ENCODE assay signal across 1 cellular context in the genomic region with DNA sequence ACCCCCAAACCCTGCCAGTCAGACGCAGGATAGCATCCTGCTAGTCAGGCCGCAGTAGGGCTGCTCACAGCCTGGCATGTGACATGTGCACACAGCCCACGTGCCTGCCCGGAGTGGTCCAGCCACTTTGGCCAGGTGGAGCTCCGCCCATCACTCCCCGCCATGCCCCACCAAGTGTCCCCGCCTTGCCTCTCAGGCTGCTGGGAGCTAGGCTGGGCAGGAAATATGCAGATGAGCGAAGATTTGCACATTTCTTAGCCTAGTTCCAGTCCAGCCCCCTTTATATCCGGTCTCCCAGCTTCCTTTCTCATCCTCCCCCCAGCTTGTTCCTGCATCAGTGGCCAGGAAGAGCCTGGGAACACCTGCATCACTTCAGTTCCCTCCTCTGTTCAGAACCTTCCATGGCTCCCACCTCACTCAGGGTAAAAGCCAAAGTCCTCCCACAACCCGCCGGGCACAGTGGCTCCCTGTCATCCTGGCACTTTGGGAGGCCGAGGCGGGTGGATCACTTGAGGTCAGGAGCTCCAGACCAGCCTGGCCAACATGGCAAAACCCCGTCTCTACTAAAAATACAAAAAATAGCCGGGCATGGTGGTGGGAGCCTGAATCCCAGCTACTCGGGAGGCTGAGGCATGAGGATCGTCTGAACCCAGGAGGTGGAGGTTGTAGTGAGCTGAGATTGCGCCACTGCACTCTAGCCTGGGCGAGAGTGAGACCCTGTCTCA.
A peak's percentile ranks its signal among the peaks of the same experiment; 100 is the strongest.
TF ChIP-seq lines count a peak whose summit lies in the region.

No MANE protein-coding gene starts in this region.

TF ChIP-seq in HepG2, 621 proteins besides CTCF, POLR2A, EP300 and RAD21 (continued from another document):
- TF ChIP-seq, protein P1, sequence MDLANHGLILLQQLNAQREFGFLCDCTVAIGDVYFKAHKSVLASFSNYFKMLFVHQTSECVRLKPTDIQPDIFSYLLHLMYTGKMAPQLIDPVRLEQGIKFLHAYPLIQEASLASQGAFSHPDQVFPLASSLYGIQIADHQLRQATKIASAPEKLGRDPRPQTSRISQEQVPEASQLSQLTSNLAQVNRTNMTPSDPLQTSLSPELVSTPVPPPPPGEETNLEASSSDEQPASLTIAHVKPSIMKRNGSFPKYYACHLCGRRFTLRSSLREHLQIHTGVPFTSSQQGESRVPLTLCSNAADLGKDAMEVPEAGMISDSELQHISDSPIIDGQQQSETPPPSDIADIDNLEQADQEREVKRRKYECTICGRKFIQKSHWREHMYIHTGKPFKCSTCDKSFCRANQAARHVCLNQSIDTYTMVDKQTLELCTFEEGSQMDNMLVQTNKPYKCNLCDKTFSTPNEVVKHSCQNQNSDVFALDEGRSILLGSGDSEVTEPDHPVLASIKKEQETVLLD (CRISPR knock-in tag; IDR thresholded peaks at IDR 0.05; ENCODE audit: low read depth), result peak; percentile 27; the same call in 1 of the 2 replicates
- no peak for TF ChIP-seq RBM39 (IDR thresholded peaks at IDR 0.05; ENCODE audit: low read depth, low read length, poor library complexity, severe bottlenecking)
- TF ChIP-seq PITX1 (CRISPR knock-in tag; IDR thresholded peaks at IDR 0.05), result peak; percentile 65; the same call in 1 of the 2 replicates
- TF ChIP-seq, protein P2, sequence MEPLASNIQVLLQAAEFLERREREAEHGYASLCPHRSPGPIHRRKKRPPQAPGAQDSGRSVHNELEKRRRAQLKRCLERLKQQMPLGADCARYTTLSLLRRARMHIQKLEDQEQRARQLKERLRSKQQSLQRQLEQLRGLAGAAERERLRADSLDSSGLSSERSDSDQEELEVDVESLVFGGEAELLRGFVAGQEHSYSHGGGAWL (CRISPR knock-in tag; IDR thresholded peaks at IDR 0.05), result peak; percentile 83; the same call in 1 of the 2 replicates
- TF ChIP-seq FOXA3 (CRISPR knock-in tag; IDR thresholded peaks at IDR 0.05), result peak; percentile 36; the same call in 1 of the 2 replicates
- TF ChIP-seq, protein P3, sequence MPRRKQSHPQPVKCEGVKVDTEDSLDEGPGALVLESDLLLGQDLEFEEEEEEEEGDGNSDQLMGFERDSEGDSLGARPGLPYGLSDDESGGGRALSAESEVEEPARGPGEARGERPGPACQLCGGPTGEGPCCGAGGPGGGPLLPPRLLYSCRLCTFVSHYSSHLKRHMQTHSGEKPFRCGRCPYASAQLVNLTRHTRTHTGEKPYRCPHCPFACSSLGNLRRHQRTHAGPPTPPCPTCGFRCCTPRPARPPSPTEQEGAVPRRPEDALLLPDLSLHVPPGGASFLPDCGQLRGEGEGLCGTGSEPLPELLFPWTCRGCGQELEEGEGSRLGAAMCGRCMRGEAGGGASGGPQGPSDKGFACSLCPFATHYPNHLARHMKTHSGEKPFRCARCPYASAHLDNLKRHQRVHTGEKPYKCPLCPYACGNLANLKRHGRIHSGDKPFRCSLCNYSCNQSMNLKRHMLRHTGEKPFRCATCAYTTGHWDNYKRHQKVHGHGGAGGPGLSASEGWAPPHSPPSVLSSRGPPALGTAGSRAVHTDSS (CRISPR knock-in tag; conservative IDR thresholded peaks at IDR 0.05), result no peak
- TF ChIP-seq, protein P4, sequence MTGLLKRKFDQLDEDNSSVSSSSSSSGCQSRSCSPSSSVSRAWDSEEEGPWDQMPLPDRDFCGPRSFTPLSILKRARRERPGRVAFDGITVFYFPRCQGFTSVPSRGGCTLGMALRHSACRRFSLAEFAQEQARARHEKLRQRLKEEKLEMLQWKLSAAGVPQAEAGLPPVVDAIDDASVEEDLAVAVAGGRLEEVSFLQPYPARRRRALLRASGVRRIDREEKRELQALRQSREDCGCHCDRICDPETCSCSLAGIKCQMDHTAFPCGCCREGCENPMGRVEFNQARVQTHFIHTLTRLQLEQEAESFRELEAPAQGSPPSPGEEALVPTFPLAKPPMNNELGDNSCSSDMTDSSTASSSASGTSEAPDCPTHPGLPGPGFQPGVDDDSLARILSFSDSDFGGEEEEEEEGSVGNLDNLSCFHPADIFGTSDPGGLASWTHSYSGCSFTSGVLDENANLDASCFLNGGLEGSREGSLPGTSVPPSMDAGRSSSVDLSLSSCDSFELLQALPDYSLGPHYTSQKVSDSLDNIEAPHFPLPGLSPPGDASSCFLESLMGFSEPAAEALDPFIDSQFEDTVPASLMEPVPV (CRISPR knock-in tag; IDR thresholded peaks at IDR 0.05), result peak; percentile 52; the same call in 1 of the 2 replicates
- TF ChIP-seq PHF21A (CRISPR knock-in tag; IDR thresholded peaks at IDR 0.05), result no peak
- TF ChIP-seq, protein P5, sequence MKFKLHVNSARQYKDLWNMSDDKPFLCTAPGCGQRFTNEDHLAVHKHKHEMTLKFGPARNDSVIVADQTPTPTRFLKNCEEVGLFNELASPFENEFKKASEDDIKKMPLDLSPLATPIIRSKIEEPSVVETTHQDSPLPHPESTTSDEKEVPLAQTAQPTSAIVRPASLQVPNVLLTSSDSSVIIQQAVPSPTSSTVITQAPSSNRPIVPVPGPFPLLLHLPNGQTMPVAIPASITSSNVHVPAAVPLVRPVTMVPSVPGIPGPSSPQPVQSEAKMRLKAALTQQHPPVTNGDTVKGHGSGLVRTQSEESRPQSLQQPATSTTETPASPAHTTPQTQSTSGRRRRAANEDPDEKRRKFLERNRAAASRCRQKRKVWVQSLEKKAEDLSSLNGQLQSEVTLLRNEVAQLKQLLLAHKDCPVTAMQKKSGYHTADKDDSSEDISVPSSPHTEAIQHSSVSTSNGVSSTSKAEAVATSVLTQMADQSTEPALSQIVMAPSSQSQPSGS (CRISPR knock-in tag; IDR thresholded peaks at IDR 0.05), result no peak
- peak; percentile 46; the same call in 1 of the 2 replicates for TF ChIP-seq NFKB2 (CRISPR knock-in tag; IDR thresholded peaks at IDR 0.05; ENCODE audit: borderline replicate concordance)
- TF ChIP-seq, protein P6, sequence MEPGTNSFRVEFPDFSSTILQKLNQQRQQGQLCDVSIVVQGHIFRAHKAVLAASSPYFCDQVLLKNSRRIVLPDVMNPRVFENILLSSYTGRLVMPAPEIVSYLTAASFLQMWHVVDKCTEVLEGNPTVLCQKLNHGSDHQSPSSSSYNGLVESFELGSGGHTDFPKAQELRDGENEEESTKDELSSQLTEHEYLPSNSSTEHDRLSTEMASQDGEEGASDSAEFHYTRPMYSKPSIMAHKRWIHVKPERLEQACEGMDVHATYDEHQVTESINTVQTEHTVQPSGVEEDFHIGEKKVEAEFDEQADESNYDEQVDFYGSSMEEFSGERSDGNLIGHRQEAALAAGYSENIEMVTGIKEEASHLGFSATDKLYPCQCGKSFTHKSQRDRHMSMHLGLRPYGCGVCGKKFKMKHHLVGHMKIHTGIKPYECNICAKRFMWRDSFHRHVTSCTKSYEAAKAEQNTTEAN (CRISPR knock-in tag; conservative IDR thresholded peaks at IDR 0.05), result 0 out of 2 replicates have a peak, but pooled peaks have one; percentile 30
- TF ChIP-seq ELF4 (CRISPR knock-in tag; IDR thresholded peaks at IDR 0.05; ENCODE audit: borderline replicate concordance), result no peak
- TF ChIP-seq SPEN (CRISPR knock-in tag; IDR thresholded peaks at IDR 0.05; ENCODE audit: low read depth), result peak; percentile 61; the same call in 1 of the 2 replicates
- TF ChIP-seq ZFY (CRISPR knock-in tag; IDR thresholded peaks at IDR 0.05), result peak; percentile 23; the same call in 1 of the 2 replicates
- no peak for TF ChIP-seq RXRB (CRISPR knock-in tag; IDR thresholded peaks at IDR 0.05; ENCODE audit: borderline replicate concordance)
- peak; percentile 86 for TF ChIP-seq BHLHE40 (IDR thresholded peaks at IDR 0.05; ENCODE audit: low read length)
- TF ChIP-seq SP5 (CRISPR knock-in tag; IDR thresholded peaks at IDR 0.05; ENCODE audit: borderline replicate concordance, low read depth), result peak; percentile 48
- TF ChIP-seq, protein P7, sequence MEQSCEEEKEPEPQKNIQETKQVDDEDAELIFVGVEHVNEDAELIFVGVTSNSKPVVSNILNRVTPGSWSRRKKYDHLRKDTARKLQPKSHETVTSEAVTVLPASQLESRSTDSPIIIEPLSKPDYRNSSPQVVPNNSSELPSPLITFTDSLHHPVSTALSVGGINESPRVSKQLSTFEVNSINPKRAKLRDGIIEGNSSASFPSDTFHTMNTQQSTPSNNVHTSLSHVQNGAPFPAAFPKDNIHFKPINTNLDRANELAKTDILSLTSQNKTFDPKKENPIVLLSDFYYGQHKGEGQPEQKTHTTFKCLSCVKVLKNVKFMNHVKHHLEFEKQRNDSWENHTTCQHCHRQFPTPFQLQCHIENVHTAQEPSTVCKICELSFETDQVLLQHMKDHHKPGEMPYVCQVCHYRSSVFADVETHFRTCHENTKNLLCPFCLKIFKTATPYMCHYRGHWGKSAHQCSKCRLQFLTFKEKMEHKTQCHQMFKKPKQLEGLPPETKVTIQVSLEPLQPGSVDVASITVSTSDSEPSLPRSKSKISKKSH (CRISPR knock-in tag; IDR thresholded peaks at IDR 0.05; ENCODE audit: borderline replicate concordance), result peak; percentile 37; the same call in 1 of the 2 replicates
- no peak for TF ChIP-seq ZNF260 (CRISPR knock-in tag; IDR thresholded peaks at IDR 0.05; ENCODE audit: borderline replicate concordance, low read depth)
- TF ChIP-seq ZNF441 (CRISPR knock-in tag; IDR thresholded peaks at IDR 0.05; ENCODE audit: borderline replicate concordance), result peak; percentile 38; the same call in 1 of the 2 replicates
- TF ChIP-seq, protein P8, sequence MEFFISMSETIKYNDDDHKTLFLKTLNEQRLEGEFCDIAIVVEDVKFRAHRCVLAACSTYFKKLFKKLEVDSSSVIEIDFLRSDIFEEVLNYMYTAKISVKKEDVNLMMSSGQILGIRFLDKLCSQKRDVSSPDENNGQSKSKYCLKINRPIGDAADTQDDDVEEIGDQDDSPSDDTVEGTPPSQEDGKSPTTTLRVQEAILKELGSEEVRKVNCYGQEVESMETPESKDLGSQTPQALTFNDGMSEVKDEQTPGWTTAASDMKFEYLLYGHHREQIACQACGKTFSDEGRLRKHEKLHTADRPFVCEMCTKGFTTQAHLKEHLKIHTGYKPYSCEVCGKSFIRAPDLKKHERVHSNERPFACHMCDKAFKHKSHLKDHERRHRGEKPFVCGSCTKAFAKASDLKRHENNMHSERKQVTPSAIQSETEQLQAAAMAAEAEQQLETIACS (CRISPR knock-in tag; IDR thresholded peaks at IDR 0.05), result no peak
- TF ChIP-seq ZBTB38 (CRISPR knock-in tag; IDR thresholded peaks at IDR 0.05), result peak; percentile 61; the same call in 1 of the 2 replicates
- TF ChIP-seq SP140L (CRISPR knock-in tag; IDR thresholded peaks at IDR 0.05; ENCODE audit: borderline replicate concordance), result no peak
- TF ChIP-seq, protein P9, sequence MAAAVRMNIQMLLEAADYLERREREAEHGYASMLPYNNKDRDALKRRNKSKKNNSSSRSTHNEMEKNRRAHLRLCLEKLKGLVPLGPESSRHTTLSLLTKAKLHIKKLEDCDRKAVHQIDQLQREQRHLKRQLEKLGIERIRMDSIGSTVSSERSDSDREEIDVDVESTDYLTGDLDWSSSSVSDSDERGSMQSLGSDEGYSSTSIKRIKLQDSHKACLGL (CRISPR knock-in tag; IDR thresholded peaks at IDR 0.05), result peak; percentile 70; the same call in 1 of the 2 replicates
- TF ChIP-seq ZMYM3 (CRISPR knock-in tag; IDR thresholded peaks at IDR 0.05), result 0 out of 2 replicates have a peak, but pooled peaks have one; percentile 54
- TF ChIP-seq, protein P10, sequence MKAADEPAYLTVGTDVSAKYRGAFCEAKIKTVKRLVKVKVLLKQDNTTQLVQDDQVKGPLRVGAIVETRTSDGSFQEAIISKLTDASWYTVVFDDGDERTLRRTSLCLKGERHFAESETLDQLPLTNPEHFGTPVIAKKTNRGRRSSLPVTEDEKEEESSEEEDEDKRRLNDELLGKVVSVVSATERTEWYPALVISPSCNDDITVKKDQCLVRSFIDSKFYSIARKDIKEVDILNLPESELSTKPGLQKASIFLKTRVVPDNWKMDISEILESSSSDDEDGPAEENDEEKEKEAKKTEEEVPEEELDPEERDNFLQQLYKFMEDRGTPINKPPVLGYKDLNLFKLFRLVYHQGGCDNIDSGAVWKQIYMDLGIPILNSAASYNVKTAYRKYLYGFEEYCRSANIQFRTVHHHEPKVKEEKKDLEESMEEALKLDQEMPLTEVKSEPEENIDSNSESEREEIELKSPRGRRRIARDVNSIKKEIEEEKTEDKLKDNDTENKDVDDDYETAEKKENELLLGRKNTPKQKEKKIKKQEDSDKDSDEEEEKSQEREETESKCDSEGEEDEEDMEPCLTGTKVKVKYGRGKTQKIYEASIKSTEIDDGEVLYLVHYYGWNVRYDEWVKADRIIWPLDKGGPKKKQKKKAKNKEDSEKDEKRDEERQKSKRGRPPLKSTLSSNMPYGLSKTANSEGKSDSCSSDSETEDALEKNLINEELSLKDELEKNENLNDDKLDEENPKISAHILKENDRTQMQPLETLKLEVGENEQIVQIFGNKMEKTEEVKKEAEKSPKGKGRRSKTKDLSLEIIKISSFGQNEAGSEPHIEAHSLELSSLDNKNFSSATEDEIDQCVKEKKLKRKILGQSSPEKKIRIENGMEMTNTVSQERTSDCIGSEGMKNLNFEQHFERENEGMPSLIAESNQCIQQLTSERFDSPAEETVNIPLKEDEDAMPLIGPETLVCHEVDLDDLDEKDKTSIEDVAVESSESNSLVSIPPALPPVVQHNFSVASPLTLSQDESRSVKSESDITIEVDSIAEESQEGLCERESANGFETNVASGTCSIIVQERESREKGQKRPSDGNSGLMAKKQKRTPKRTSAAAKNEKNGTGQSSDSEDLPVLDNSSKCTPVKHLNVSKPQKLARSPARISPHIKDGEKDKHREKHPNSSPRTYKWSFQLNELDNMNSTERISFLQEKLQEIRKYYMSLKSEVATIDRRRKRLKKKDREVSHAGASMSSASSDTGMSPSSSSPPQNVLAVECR (CRISPR knock-in tag; IDR thresholded peaks at IDR 0.05; ENCODE audit: borderline replicate concordance), result peak; percentile 53; the same call in 1 of the 2 replicates
- 0 out of 2 replicates have a peak, but pooled peaks have one; percentile 6 for TF ChIP-seq RXRA (CRISPR knock-in tag; IDR thresholded peaks at IDR 0.05)
- 0 out of 2 replicates have a peak, but pooled peaks have one; percentile 17 for TF ChIP-seq ELF3 (CRISPR knock-in tag; IDR thresholded peaks at IDR 0.05)
- peak; percentile 43; the same call in 1 of the 2 replicates for TF ChIP-seq ZFX (CRISPR knock-in tag; IDR thresholded peaks at IDR 0.05; ENCODE audit: low read depth)
- peak; percentile 50; the same call in 1 of the 2 replicates for TF ChIP-seq ETV5 (CRISPR knock-in tag; IDR thresholded peaks at IDR 0.05; ENCODE audit: borderline replicate concordance)
